In genomic region chr19:14366529-14366928, GRCh38 we compare ENCODE assay signal across 8 cellular contexts. TPM values are rescaled to one million over a fixed set of nuclear protein-coding genes. Genes with fewer than 3 reads are reported as not detected.
A peak's percentile ranks its signal among the peaks of the same experiment; 100 is the strongest.
DNase-seq lines count a peak whose midpoint lies in the region; ATAC-seq and TF ChIP-seq lines count a peak whose summit lies in the region.

No MANE protein-coding gene starts in this region.

- no peaks in the 10 kb centered on the region for H3K9me3 Mint-ChIP-seq in activated CD8-positive, alpha-beta memory T cell treated with anti-CD3 and anti-CD28 coated beads, Interleukin-2, amount 10 ng/mL, durations not matched to agents 7 days and 5 days (ENCODE audit: low read depth)
- H3K9me3 Mint-ChIP-seq in endodermal cell (no peaks in the 10 kb centered on the region), naive B cell (peaks cover 0 to 5% (median 0%) of the 10 kb centered on the region in 7 donors)

- no peak overlapping the region for H3K9ac ChIP-seq in endodermal cell (ENCODE audit: extremely low read depth, low read length, poor library complexity, severe bottlenecking)

- peak; percentile 35 for DNase-seq in GM03348 (ENCODE audit: low spot score)
- peak; percentile 20 for DNase-seq in NCI-H526 treated with DMSO at 0.1 percent for 48 hours (lab: John Stamatoyannopoulos, UW)
- peak; percentile 93 for DNase-seq in activated CD8-positive, alpha-beta memory T cell treated with anti-CD3 and anti-CD28 coated beads, Interleukin-2, amount 10 ng/mL, durations not matched to agents 7 days and 5 days
- peak; percentile 97 for DNase-seq in endodermal cell
- DNase-seq in naive B cell: peak; percentile 77
- peak; percentile 69 to 76 for DNase-seq in thyroid gland
- DNase-seq in 8988T: no peak

- H3K9me3 ChIP-seq in endodermal cell (ENCODE audit: control insufficient read depth, low read length) (no peaks in the 10 kb centered on the region), thyroid gland (no peaks in the 10 kb centered on the region)

- CTCF ChIA-PET in activated CD8-positive, alpha-beta memory T cell treated with anti-CD3 and anti-CD28 coated beads, Interleukin-2, amount 10 ng/mL, durations not matched to agents 7 days and 5 days (lab: Charles Lee): interaction anchor here (0.8 to 13.1 kb wide), 7 partner anchors 9 to 230 kb away, joined by 3 to 211 read pairs (median 4); partner anchors contain the start of genes ADGRE5 and ASF1B

- H3K4me3 Mint-ChIP-seq in activated CD8-positive, alpha-beta memory T cell treated with anti-CD3 and anti-CD28 coated beads, Interleukin-2, amount 10 ng/mL, durations not matched to agents 7 days and 5 days: peak overlapping the region; percentile 12
- no peak overlapping the region for H3K4me3 Mint-ChIP-seq in endodermal cell
- peak overlapping the region in 7 of 8 donors; percentile 33 to 88 (median 61) for H3K4me3 Mint-ChIP-seq in naive B cell

- intact Hi-C loops in thyroid gland (cut with DNase I): no loop called here

- TF ChIP-seq POLR2A in thyroid gland (IDR thresholded peaks at IDR 0.05): no peak

- peaks cover 74% of the 10 kb centered on the region for H3K4me1 Mint-ChIP-seq in activated CD8-positive, alpha-beta memory T cell treated with anti-CD3 and anti-CD28 coated beads, Interleukin-2, amount 10 ng/mL, durations not matched to agents 7 days and 5 days
- H3K4me1 Mint-ChIP-seq in endodermal cell: peaks cover 10% of the 10 kb centered on the region
- H3K4me1 Mint-ChIP-seq in naive B cell: peaks cover 55 to 86% (median 70%) of the 10 kb centered on the region in 3 donors

- peaks cover 1% of the 10 kb centered on the region for H3K36me3 Mint-ChIP-seq in activated CD8-positive, alpha-beta memory T cell treated with anti-CD3 and anti-CD28 coated beads, Interleukin-2, amount 10 ng/mL, durations not matched to agents 7 days and 5 days
- H3K36me3 Mint-ChIP-seq in endodermal cell (ENCODE audit: low read depth): no peaks in the 10 kb centered on the region
- no peaks in the 10 kb centered on the region for H3K36me3 Mint-ChIP-seq in naive B cell

- peak overlapping the region; percentile 89 for H3K27ac Mint-ChIP-seq in activated CD8-positive, alpha-beta memory T cell treated with anti-CD3 and anti-CD28 coated beads, Interleukin-2, amount 10 ng/mL, durations not matched to agents 7 days and 5 days
- H3K27ac Mint-ChIP-seq in endodermal cell (no peak overlapping the region), naive B cell (peak overlapping the region; percentile 98 to 100 (median 100))

- H3K4me1 ChIP-seq in endodermal cell (ENCODE audit: control insufficient read depth, insufficient read depth, low read length) (no peaks in the 10 kb centered on the region), thyroid gland (peaks cover 6 to 9% of the 10 kb centered on the region in 2 donors)

- H3K27me3 ChIP-seq in endodermal cell (ENCODE audit: control insufficient read depth, insufficient read depth, low read length, poor library complexity, severe bottlenecking) (no peaks in the 10 kb centered on the region), thyroid gland (no peaks in the 10 kb centered on the region)

- H3K4me3 ChIP-seq in endodermal cell (ENCODE audit: low read length) (no peak overlapping the region), thyroid gland (replicated peaks in 1 of 3) (no peak overlapping the region)

- ATAC-seq in HG03159 (IDR thresholded peaks at IDR 0.05; ENCODE audit: unreplicated experiment) (peak; percentile 38), naive B cell (ENCODE audit: low read depth in 2 of 2) (peak; percentile 48 to 49)
- peak; percentile 37 for ATAC-seq in activated CD8-positive, alpha-beta memory T cell treated with anti-CD3 and anti-CD28 coated beads, Interleukin-2, amount 10 ng/mL, durations not matched to agents 7 days and 5 days

- TF ChIP-seq CTCF in endodermal cell (conservative IDR thresholded peaks at IDR 0.05): no peak
- no peak for TF ChIP-seq CTCF in thyroid gland (IDR thresholded peaks at IDR 0.05)

- H3K27me3 Mint-ChIP-seq in activated CD8-positive, alpha-beta memory T cell treated with anti-CD3 and anti-CD28 coated beads, Interleukin-2, amount 10 ng/mL, durations not matched to agents 7 days and 5 days: no peaks in the 10 kb centered on the region
- H3K27me3 Mint-ChIP-seq in endodermal cell (ENCODE audit: insufficient read depth): no peaks in the 10 kb centered on the region
- H3K27me3 Mint-ChIP-seq in naive B cell: no peaks in the 10 kb centered on the region

- 25 to 44% methylated on average over 3 of the region's 3 CpGs for WGBS in endodermal cell (ENCODE audit: insufficient coverage in 1 of 2, insufficient read length in 1 of 2), 2 experiments
- WGBS in thyroid gland, 2 donors: 8 to 22% methylated on average over 3 of the region's 3 CpGs

- H3K36me3 ChIP-seq in endodermal cell (ENCODE audit: control insufficient read depth, insufficient read depth, low read length): no peaks in the 10 kb centered on the region
- no peaks in the 10 kb centered on the region for H3K36me3 ChIP-seq in thyroid gland

- H3K27ac ChIP-seq in endodermal cell (ENCODE audit: low read depth, low read length) (no peak overlapping the region), thyroid gland (no peak overlapping the region)

RNA-seq across cellular contexts. Expression of gene ADGRE5, which starts 14.7 kb away (rescaled TPM):
- 100 to 1,000 TPM; 276 to 311 TPM for total RNA-seq in activated CD8-positive, alpha-beta memory T cell treated with anti-CD3 and anti-CD28 coated beads, Interleukin-2, amount 10 ng/mL, durations not matched to agents 7 days and 5 days
- 1 to 10 TPM in 1 of 2 donors, under 1 TPM in 1; 0.60 to 1.2 TPM for total RNA-seq in endodermal cell
- 2.8 TPM for polyA plus RNA-seq in endodermal cell (2013, experiment 1 of 2)
- polyA plus RNA-seq in endodermal cell (2013, experiment 2 of 2): 2.3 TPM
- 10 to 100 TPM; 17.8 to 41.1 (median 31.9) TPM for polyA plus RNA-seq in naive B cell (ENCODE audit: low read depth in 6 of 6)
- 10 to 100 TPM; 35.7 to 63.4 (median 37.8) TPM for total RNA-seq in thyroid gland

RNA-seq across cellular contexts. Expression of gene DDX39A, which starts 52.6 kb away (rescaled TPM):
- total RNA-seq in activated CD8-positive, alpha-beta memory T cell treated with anti-CD3 and anti-CD28 coated beads, Interleukin-2, amount 10 ng/mL, durations not matched to agents 7 days and 5 days: 100 to 1,000 TPM; 273 to 311 TPM
- total RNA-seq in endodermal cell (10 to 100 TPM; 82.5 to 86.1 TPM), thyroid gland (10 to 100 TPM; 53.3 to 89.7 (median 59.7) TPM)
- polyA plus RNA-seq in endodermal cell (2013, experiment 1 of 2): 96.1 TPM
- 90.8 TPM for polyA plus RNA-seq in endodermal cell (2013, experiment 2 of 2)
- 100 to 1,000 TPM; 110 to 169 (median 132) TPM for polyA plus RNA-seq in naive B cell (ENCODE audit: low read depth in 6 of 6)

Comparison
In these comparisons a context has a peak if more than half of its experiments do, and no peak if none do; other contexts are left out.
1. RNA of gene ADGRE5, which starts 14.7 kb away (total RNA-seq): 276 to 311 TPM in activated CD8-positive, alpha-beta memory T cell treated with anti-CD3 and anti-CD28 coated beads, Interleukin-2, amount 10 ng/mL, durations not matched to agents 7 days and 5 days and 35.7 to 63.4 TPM in thyroid gland; 0.60 to 1.2 TPM in endodermal cell; every median in the first group is over 10 times any median in the second.
2. Peak in every context shown above with its lines, with median percentiles within 50 percentile points of each other: ATAC-seq.